Comparison of ENCODE assay signal across 8 cellular contexts in genomic region chr9:125361837-125362531, GRCh38.
DNase-seq lines count a peak whose midpoint lies in the region; TF ChIP-seq lines count a peak whose summit lies in the region.

No MANE protein-coding gene starts in this region.

- H3K4me3 ChIP-seq in esophagus muscularis mucosa = no peak overlapping the region

- no peak for TF ChIP-seq POLR2A in esophagus muscularis mucosa (IDR thresholded peaks at IDR 0.05; ENCODE audit: low read depth)

- H3K9me3 Mint-ChIP-seq in activated CD4-positive, alpha-beta T cell treated with anti-CD3 and anti-CD28 coated beads, Interleukin-2, amount 10 ng/mL, durations not matched to agents 24 days and 14 days = no peaks in the 10 kb centered on the region
- no peaks in the 10 kb centered on the region for H3K9me3 Mint-ChIP-seq in progenitor cell of endocrine pancreas (ENCODE audit: low read depth)

- intact Hi-C loops in activated CD4-positive, alpha-beta T cell treated with anti-CD3 and anti-CD28 coated beads, Interleukin-2, amount 10 ng/mL, durations not matched to agents 24 days and 14 days (cut with micrococcal nuclease) = no loop called here
- intact Hi-C loops in esophagus muscularis mucosa (cut with DNase I) = loop anchor here (10.0 kb wide), 1 partner anchor 117 kb away; the partner anchor contains the start of gene HSPA5

- peaks cover 68 to 100% (median 80%) of the 10 kb centered on the region in 4 donors for H3K36me3 ChIP-seq in esophagus muscularis mucosa

- TF ChIP-seq CTCF in progenitor cell of endocrine pancreas (IDR thresholded peaks at IDR 0.05; ENCODE audit: unreplicated experiment) = peak; percentile 38
- TF ChIP-seq CTCF in esophagus muscularis mucosa (IDR thresholded peaks at IDR 0.05) = peak in 1 of 3 experiments; percentile 4

- no peaks in the 10 kb centered on the region for H3K9me3 ChIP-seq in esophagus muscularis mucosa

- TF ChIP-seq EP300 in esophagus muscularis mucosa (IDR thresholded peaks at IDR 0.05) = no peak

- peak overlapping the region; percentile 15 for H3K27ac Mint-ChIP-seq in activated CD4-positive, alpha-beta T cell treated with anti-CD3 and anti-CD28 coated beads, Interleukin-2, amount 10 ng/mL, durations not matched to agents 24 days and 14 days
- H3K27ac Mint-ChIP-seq in progenitor cell of endocrine pancreas = peak overlapping the region; percentile 17

- H3K27me3 Mint-ChIP-seq in activated CD4-positive, alpha-beta T cell treated with anti-CD3 and anti-CD28 coated beads, Interleukin-2, amount 10 ng/mL, durations not matched to agents 24 days and 14 days = no peaks in the 10 kb centered on the region
- H3K27me3 Mint-ChIP-seq in progenitor cell of endocrine pancreas = no peaks in the 10 kb centered on the region

- no peak overlapping the region for H3K4me3 Mint-ChIP-seq in activated CD4-positive, alpha-beta T cell treated with anti-CD3 and anti-CD28 coated beads, Interleukin-2, amount 10 ng/mL, durations not matched to agents 24 days and 14 days
- no peak overlapping the region for H3K4me3 Mint-ChIP-seq in progenitor cell of endocrine pancreas (ENCODE audit: low read depth)

- 75% methylated on average over 5 of the region's 5 CpGs for WGBS in esophagus muscularis mucosa

- DNase-seq in activated CD4-positive, alpha-beta T cell treated with anti-CD3 and anti-CD28 coated beads, Interleukin-2, amount 10 ng/mL, durations not matched to agents 24 days and 14 days = peak; percentile 65
- DNase-seq in activated CD4-positive, alpha-beta T cell treated with anti-CD3 and anti-CD28 coated beads, Interleukin-2, amount 50 U/mL, for 48 hours = no peak
- DNase-seq in NAMALWA (ENCODE audit: low spot score) (peak; percentile 58), dermis blood vessel endothelial cell (peak; percentile 39), progenitor cell of endocrine pancreas (ENCODE audit: low spot score, unreplicated experiment) (no peak), medulla oblongata (ENCODE audit: extremely low spot score) (no peak), amniotic stem cell (lab: John Stamatoyannopoulos, UW) (no peak), esophagus muscularis mucosa (ENCODE audit: extremely low spot score) (no peak)

- no peaks in the 10 kb centered on the region for H3K27me3 ChIP-seq in esophagus muscularis mucosa

- no peak overlapping the region for H3K27ac ChIP-seq in esophagus muscularis mucosa (replicated peaks in 1 of 4)

- H3K4me1 Mint-ChIP-seq in activated CD4-positive, alpha-beta T cell treated with anti-CD3 and anti-CD28 coated beads, Interleukin-2, amount 10 ng/mL, durations not matched to agents 24 days and 14 days = peaks cover 5% of the 10 kb centered on the region
- H3K4me1 Mint-ChIP-seq in progenitor cell of endocrine pancreas (ENCODE audit: low read depth) = no peaks in the 10 kb centered on the region

- H3K36me3 Mint-ChIP-seq in activated CD4-positive, alpha-beta T cell treated with anti-CD3 and anti-CD28 coated beads, Interleukin-2, amount 10 ng/mL, durations not matched to agents 24 days and 14 days (ENCODE audit: low read depth) = peaks cover 38% of the 10 kb centered on the region
- peaks cover 7% of the 10 kb centered on the region for H3K36me3 Mint-ChIP-seq in progenitor cell of endocrine pancreas (ENCODE audit: insufficient read depth)

- H3K4me1 ChIP-seq in esophagus muscularis mucosa = no peaks in the 10 kb centered on the region

Comparison
In these comparisons a context has a peak if more than half of its experiments do, and no peak if none do; other contexts are left out.
1. DNase-seq: peak in activated CD4-positive, alpha-beta T cell treated with anti-CD3 and anti-CD28 coated beads, Interleukin-2, amount 10 ng/mL, durations not matched to agents 24 days and 14 days (single experiment), NAMALWA (single experiment) and dermis blood vessel endothelial cell (single experiment); none in activated CD4-positive, alpha-beta T cell treated with anti-CD3 and anti-CD28 coated beads, Interleukin-2, amount 50 U/mL, for 48 hours (0 of 2), progenitor cell of endocrine pancreas (single experiment), medulla oblongata (single experiment), amniotic stem cell (single experiment) and esophagus muscularis mucosa (single experiment).